Comparison of ENCODE assay signal across 8 cellular contexts in genomic region chrX:41085883-41086626, GRCh38. TPM values are rescaled to one million over a fixed set of nuclear protein-coding genes. Genes with fewer than 3 reads are reported as not detected.
DNase-seq lines count a peak whose midpoint lies in the region; ATAC-seq and TF ChIP-seq lines count a peak whose summit lies in the region.

No MANE protein-coding gene starts in this region.

- no peaks in the 10 kb centered on the region for H3K9me2 ChIP-seq in PC-3 (replicated peaks; ENCODE audit: low read length)

- DNase-seq in DMS53 (lab: John Stamatoyannopoulos, UW) (peak; percentile 81), DMS53 treated with DMSO at 0.1 percent for 48 hours (lab: John Stamatoyannopoulos, UW; ENCODE audit: unreplicated experiment) (no peak), PC-3 (peak; percentile 51), activated gamma-delta T cell treated with Interleukin-2 at 50 U/mL for 16 hours (peak; percentile 34), foreskin keratinocyte (peak in 1 of 2 donors; percentile 37)

- H3K4me3 ChIP-seq in PC-3 (ENCODE audit: low read length), result peak overlapping the region; percentile 94
- peak overlapping the region; percentile 99 for H3K4me3 ChIP-seq in neuron (ENCODE audit: low read length)
- peak overlapping the region; percentile 76 for H3K4me3 ChIP-seq in thymus (ENCODE audit: low read length)

- peaks cover 59% of the 10 kb centered on the region for H3K79me2 ChIP-seq in PC-3 (ENCODE audit: low read length)

- peaks cover 37% of the 10 kb centered on the region for H3K4me1 ChIP-seq in PC-3 (ENCODE audit: insufficient read depth, low read length)
- peaks cover 19% of the 10 kb centered on the region for H3K4me1 ChIP-seq in foreskin keratinocyte
- peaks cover 13% of the 10 kb centered on the region for H3K4me1 ChIP-seq in neuron (ENCODE audit: insufficient read depth, low read length)
- no peaks in the 10 kb centered on the region for H3K4me1 ChIP-seq in thymus (ENCODE audit: control insufficient read depth, insufficient read depth, low read length)

- TF ChIP-seq CTCF in PC-3 (conservative IDR thresholded peaks at IDR 0.05; ENCODE audit: low read depth, low read length) (no peak), foreskin keratinocyte (conservative IDR thresholded peaks at IDR 0.05) (no peak)

- H3K36me3 ChIP-seq in PC-3 (ENCODE audit: low read depth, low read length) (no peaks in the 10 kb centered on the region), neuron (ENCODE audit: insufficient read depth, low read length) (no peaks in the 10 kb centered on the region), thymus (ENCODE audit: control insufficient read depth, insufficient read depth) (no peaks in the 10 kb centered on the region)

- H2AFZ ChIP-seq in PC-3 (ENCODE audit: low read length) (peak overlapping the region; percentile 40; the same call in 1 of the 2 replicates), neuron (ENCODE audit: low read depth, low read length) (no peak overlapping the region)

- POLR2A ChIA-PET in PC-3 (lab: Charles Lee; ENCODE audit: unreplicated experiment), result interaction anchor here (0.5 to 0.9 kb wide), 4 partner anchors 215 to 933 kb away, joined by 3 to 6 read pairs (median 4); no protein-coding TSS in a partner anchor

- CTCF ChIA-PET in PC-3 (lab: Charles Lee), result interaction anchor here (0.6 kb wide), 1 partner anchor 434 kb away, joined by 3 read pairs; no protein-coding TSS in a partner anchor

- peak overlapping the region; percentile 98 for H3K9ac ChIP-seq in PC-3 (ENCODE audit: low read length)

- H3K27me3 ChIP-seq in PC-3 (ENCODE audit: low read length), result no peaks in the 10 kb centered on the region
- H3K27me3 ChIP-seq in foreskin keratinocyte, result no peaks in the 10 kb centered on the region
- no peaks in the 10 kb centered on the region for H3K27me3 ChIP-seq in neuron (ENCODE audit: insufficient read depth, low read length)
- H3K27me3 ChIP-seq in thymus (ENCODE audit: control insufficient read depth, insufficient read depth), result no peaks in the 10 kb centered on the region

- H3K27ac ChIP-seq in PC-3 (ENCODE audit: low read length) (peak overlapping the region; percentile 98), foreskin keratinocyte (peak overlapping the region; percentile 100), thymus (ENCODE audit: low read depth) (peak overlapping the region; percentile 100)

- intact Hi-C loops in PC-3 (cut with micrococcal nuclease), result loop anchor here (2.0 to 10.0 kb wide), 2 partner anchors 29 to 351 kb away; partner anchors contain the start of gene MED14

- peaks cover 44% of the 10 kb centered on the region for H4K20me1 ChIP-seq in PC-3 (ENCODE audit: low read length)

- no TSS peak for BruUV-seq in PC-3 (replicated peaks; lab: Mats Ljungman, UMichigan)

- H3K4me2 ChIP-seq in PC-3 (ENCODE audit: low read length), result peak overlapping the region; percentile 96

- no peaks in the 10 kb centered on the region for H3F3A ChIP-seq in PC-3 (ENCODE audit: low read length, unreplicated experiment)

- ATAC-seq in HG02763 (IDR thresholded peaks at IDR 0.05; ENCODE audit: unreplicated experiment), result peak; percentile 6
- peak; percentile 23 for ATAC-seq in PC-3
- peak; percentile 11 for ATAC-seq in foreskin keratinocyte

- WGBS in thymus, result under 1% methylated on average over 70 of the region's 71 CpGs

- H3K9me3 ChIP-seq in PC-3 (ENCODE audit: low read length), result no peaks in the 10 kb centered on the region
- no peaks in the 10 kb centered on the region for H3K9me3 ChIP-seq in neuron (ENCODE audit: low read length)
- H3K9me3 ChIP-seq in thymus (ENCODE audit: control insufficient read depth), result no peaks in the 10 kb centered on the region

RNA-seq across cellular contexts. Expression of gene USP9X, which starts 0.8 kb away (rescaled TPM):
- total RNA-seq in PC-3 (2014; rRNA removed) (63.5 and 81.4 TPM in 2 replicates), foreskin keratinocyte (54.0 and 60.9 TPM in 2 replicates)
- polyA plus RNA-seq in foreskin keratinocyte (11.0 and 11.6 TPM in 2 replicates), thymus (17.9 TPM)
